Comparison of ENCODE assay signal across 12 cellular contexts in the genomic region with DNA sequence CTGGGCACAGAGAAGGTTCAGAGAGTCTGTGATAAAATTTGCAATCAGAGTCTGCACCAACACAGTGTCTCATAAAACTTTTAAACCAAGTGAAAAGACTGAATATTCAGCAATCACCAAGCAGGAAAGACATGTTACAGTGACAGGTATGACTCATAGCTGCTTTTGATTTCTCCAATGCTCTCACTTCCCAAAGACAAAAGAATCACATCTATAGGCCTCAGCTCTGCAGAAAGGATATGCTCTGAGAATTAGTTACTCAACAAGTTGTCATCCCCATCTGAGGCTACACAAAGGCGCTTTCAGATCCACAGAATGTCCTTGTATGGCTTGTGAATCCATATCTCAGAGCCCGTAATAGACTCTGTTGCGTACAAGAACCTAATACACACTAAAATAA.
DNase-seq lines count a peak whose midpoint lies in the region; ATAC-seq, FAIRE-seq and TF ChIP-seq lines count a peak whose summit lies in the region.
"Had no signal": no experiment of that assay in that cellular context is flagged by ENCODE, and none has a peak within 500 bp of the region (broad histone marks: within the 10 kb centered on the region; RNA-seq: fewer than 3 reads in every experiment).

No MANE protein-coding gene starts in this region.

- TF ChIP-seq CTCF in endothelial cell of umbilical vein (IDR thresholded peaks at IDR 0.05; ENCODE audit: extremely low read depth in 1 of 2, insufficient read depth in 1 of 2, low read depth in 1 of 2, low read length in 2 of 2) = no peak

- no peaks in the 10 kb centered on the region for H3K36me3 ChIP-seq in HUES48 (ENCODE audit: control insufficient read depth, insufficient read depth, low read length)
- no peaks in the 10 kb centered on the region for H3K36me3 ChIP-seq in endothelial cell of umbilical vein (ENCODE audit: control insufficient read depth in 2 of 2, extremely low read depth in 1 of 2, insufficient read depth in 2 of 2, low read length in 2 of 2)

- H3K9me3 ChIP-seq in HUES48 (ENCODE audit: control insufficient read depth, insufficient read depth, low read length) (peaks cover 4% of the 10 kb centered on the region), endothelial cell of umbilical vein (replicated peaks; ENCODE audit: control insufficient read depth, insufficient read depth, low read length) (no peaks in the 10 kb centered on the region)

- H3K27ac ChIP-seq in HUES48 (ENCODE audit: low read depth, low read length) (peak overlapping the region; percentile 68), endothelial cell of umbilical vein (ENCODE audit: insufficient read depth, low read depth, low read length) (no peak overlapping the region)

- peaks cover 8% of the 10 kb centered on the region; the same call in 1 of the 2 replicates for H3K4me1 ChIP-seq in HUES48 (ENCODE audit: control insufficient read depth, insufficient read depth, low read length)
- H3K4me1 ChIP-seq in endothelial cell of umbilical vein (ENCODE audit: control insufficient read depth, extremely low read depth, insufficient read depth, low read length) = peaks cover 2% of the 10 kb centered on the region

- peak overlapping the region; percentile 36 for H3K4me2 ChIP-seq in endothelial cell of umbilical vein (ENCODE audit: insufficient read depth, low read length)

- H3K4me3 ChIP-seq in HUES48 (ENCODE audit: low read depth, low read length) = no peak overlapping the region
- no peak overlapping the region for H3K4me3 ChIP-seq in endothelial cell of umbilical vein (replicated peaks in 1 of 3; ENCODE audit: insufficient read depth in 1 of 3, low read depth in 1 of 3, low read length in 3 of 3)

- H3K9me1 ChIP-seq in endothelial cell of umbilical vein (replicated peaks; ENCODE audit: control insufficient read depth, extremely low read depth, insufficient read depth, low read length) = no peaks in the 10 kb centered on the region

- no peak overlapping the region for H2AFZ ChIP-seq in endothelial cell of umbilical vein (ENCODE audit: low read depth, low read length)

- no peak for TF ChIP-seq POLR2A in endothelial cell of umbilical vein (IDR thresholded peaks at IDR 0.05; ENCODE audit: low read depth, low read length)

- no TSS peak for BruUV-seq in endothelial cell of umbilical vein (replicated peaks; lab: Mats Ljungman, UMichigan)

- dilution Hi-C loops in endothelial cell of umbilical vein (cut with MboI; ENCODE audit: extremely low pct_ligation_motif_present, low sequenced_read_pairs) = no loop called here

- H3K9ac ChIP-seq in HUES48 (ENCODE audit: low read depth, low read length) = no peak overlapping the region
- no peak overlapping the region for H3K9ac ChIP-seq in endothelial cell of umbilical vein (replicated peaks; ENCODE audit: extremely low read depth, insufficient read depth, low read length)

- peak; percentile 88 for FAIRE-seq in endothelial cell of umbilical vein (lab: Jason Lieb, UNC)

- H3K27me3 ChIP-seq in HUES48 (ENCODE audit: control insufficient read depth, insufficient read depth, low read length) (no peaks in the 10 kb centered on the region), endothelial cell of umbilical vein (ENCODE audit: control insufficient read depth in 2 of 2, insufficient read depth in 2 of 2, low read length in 2 of 2) (no peaks in the 10 kb centered on the region)

- H4K20me1 ChIP-seq in endothelial cell of umbilical vein (replicated peaks; ENCODE audit: control insufficient read depth, extremely low read depth, insufficient read depth, low read length) = no peaks in the 10 kb centered on the region

- intact Hi-C loops in endothelial cell of umbilical vein (cut with micrococcal nuclease) = no loop called here

- CTCF ChIA-PET in endothelial cell of umbilical vein (lab: Charles Lee) = interaction anchor here (1.0 to 1.6 kb wide), 2 partner anchors 169 to 172 kb away, joined by 4 to 6 read pairs; no protein-coding TSS in a partner anchor

- H3K79me2 ChIP-seq in endothelial cell of umbilical vein (ENCODE audit: control insufficient read depth, insufficient read depth, low read length) = no peaks in the 10 kb centered on the region

- no peak for ATAC-seq in GM21529 (IDR thresholded peaks at IDR 0.05; ENCODE audit: unreplicated experiment)
- no peak for ATAC-seq in GM18873 (IDR thresholded peaks at IDR 0.05; ENCODE audit: low FRiP score, unreplicated experiment)

- POLR2A ChIA-PET in endothelial cell of umbilical vein (lab: Charles Lee) = no interaction called here

- DNase-seq in RPMI8226 = peak; percentile 15
- peak; percentile 49 for DNase-seq in endothelial cell of umbilical vein (ENCODE audit: low read depth, low spot score)
- DNase-seq in renal cortical epithelial cell (ENCODE audit: low read depth) = peak; percentile 84
- DNase-seq in NCI-H1048 (lab: John Stamatoyannopoulos, UW) = no peak
- DNase-seq: activated CD4-positive, alpha-beta T cell treated with anti-CD3 and anti-CD28 coated beads, Interleukin-2, amount 50 U/mL, for 4 hours; activated naive CD4-positive, alpha-beta T cell; Calu3; NCI-H446 treated with DMSO at 0.1 percent for 48 hours; stimulated activated CD4-positive, alpha-beta T cell treated with anti-CD3 and anti-CD28 coated beads, Interleukin-4, amount 100 ng/mL, for 4 hours had no signal

TF ChIP-seq in endothelial cell of umbilical vein, 7 proteins besides CTCF, POLR2A, EP300 and RAD21:
- TF ChIP-seq FOS (IDR thresholded peaks at IDR 0.05; ENCODE audit: borderline replicate concordance, insufficient read depth, low read length) = peak; percentile 79
- TF ChIP-seq MYC (IDR thresholded peaks at IDR 0.05; ENCODE audit: low read depth, low read length) = no peak
- no peak for TF ChIP-seq MAX (IDR thresholded peaks at IDR 0.05; ENCODE audit: insufficient read depth, insufficient read length)
- TF ChIP-seq JUN (IDR thresholded peaks at IDR 0.05; ENCODE audit: borderline replicate concordance, insufficient read depth, insufficient read length, low read depth) = peak; percentile 73
